In the genomic region with DNA sequence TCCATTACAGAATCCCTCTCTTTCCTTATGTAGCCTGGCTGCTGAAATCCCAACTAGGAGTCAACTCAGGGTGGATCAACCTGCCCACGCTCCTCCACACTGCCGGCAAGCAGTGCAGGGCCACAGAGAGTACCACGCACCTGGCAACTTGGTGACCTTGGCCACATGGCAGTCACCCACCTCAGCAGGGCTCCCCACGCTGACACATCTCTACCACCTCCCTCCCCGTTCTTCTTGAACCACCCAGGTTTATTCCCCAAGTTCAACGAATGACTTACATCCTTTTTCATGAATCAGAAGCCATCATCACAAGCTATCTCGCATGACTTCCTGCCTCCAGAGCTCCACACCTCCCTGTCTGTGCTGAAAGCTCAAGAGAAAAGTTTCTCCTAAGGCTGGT, we compare ENCODE assay signal across 23 cellular contexts.
A peak's percentile ranks its signal among the peaks of the same experiment; 100 is the strongest.
DNase-seq lines count a peak whose midpoint lies in the region; ATAC-seq and TF ChIP-seq lines count a peak whose summit lies in the region.
"Had no signal": no experiment of that assay in that cellular context is flagged by ENCODE, and none has a peak within 500 bp of the region (broad histone marks: within the 10 kb centered on the region; RNA-seq: fewer than 3 reads in every experiment).

No MANE protein-coding gene starts in this region.

- H3K4me1 ChIP-seq in IMR-90 (ENCODE audit: control insufficient read depth, insufficient read depth, low read length): no peaks in the 10 kb centered on the region
- H3K4me1 ChIP-seq in neuronal stem cell (ENCODE audit: control insufficient read depth in 2 of 2, insufficient read depth in 1 of 2, low read depth in 1 of 2, low read length in 2 of 2): peaks cover 0 to 1% of the 10 kb centered on the region in 2 donors
- H3K4me1 ChIP-seq: A549; BLaER1 treated with 17β-estradiol and CSF1 and Interleukin-3, amounts not matched to agents 10 nM and 100 nM had no signal

- no peak overlapping the region for H3K4me3 Mint-ChIP-seq in activated CD8-positive, alpha-beta T cell treated with anti-CD3 and anti-CD28 coated beads for 36 hours
- H3K4me3 Mint-ChIP-seq in activated CD8-positive, alpha-beta T cell treated with anti-CD3 and anti-CD28 coated beads, Interleukin-2, amount 10 ng/mL, durations not matched to agents 7 days and 5 days: no peak overlapping the region
- H3K4me3 Mint-ChIP-seq: CD14-positive monocyte; CD4-positive, alpha-beta T cell; CD8-positive, alpha-beta memory T cell; H9 had no signal

- ATAC-seq in activated CD8-positive, alpha-beta T cell treated with anti-CD3 and anti-CD28 coated beads for 36 hours: peak; percentile 20
- no peak for ATAC-seq in activated CD8-positive, alpha-beta T cell treated with anti-CD3 and anti-CD28 coated beads, Interleukin-2, amount 10 ng/mL, durations not matched to agents 7 days and 5 days
- no peak for ATAC-seq in IMR-90 (ENCODE audit: low read depth)
- ATAC-seq in HG03354 (IDR thresholded peaks at IDR 0.05; ENCODE audit: poor library complexity, severe bottlenecking, unreplicated experiment): no peak
- ATAC-seq: A549, GM12878, HCT116 had no signal

- no peak overlapping the region for H3K14ac ChIP-seq in IMR-90 (replicated peaks; ENCODE audit: low read depth, low read length)
- H3K14ac ChIP-seq in neuronal stem cell (ENCODE audit: low read length): peak overlapping the region; percentile 1

- H3K27ac Mint-ChIP-seq in activated CD8-positive, alpha-beta T cell treated with anti-CD3 and anti-CD28 coated beads for 36 hours: no peak overlapping the region
- H3K27ac Mint-ChIP-seq in activated CD8-positive, alpha-beta T cell treated with anti-CD3 and anti-CD28 coated beads, Interleukin-2, amount 10 ng/mL, durations not matched to agents 7 days and 5 days: no peak overlapping the region
- H3K27ac Mint-ChIP-seq: CD4-positive, alpha-beta T cell; CD8-positive, alpha-beta memory T cell had no signal

- H2BK120ac ChIP-seq in IMR-90 (ENCODE audit: low read depth, low read length) (no peak overlapping the region), neuronal stem cell (ENCODE audit: low read depth, low read length) (no peak overlapping the region)

- H3K23ac ChIP-seq in IMR-90 (ENCODE audit: low read depth, low read length): no peak overlapping the region
- H3K23ac ChIP-seq in neuronal stem cell (ENCODE audit: low read depth, low read length, poor library complexity): no peak overlapping the region

- H3K27me3 ChIP-seq in IMR-90 (ENCODE audit: control insufficient read depth, insufficient read depth, low read length) (no peaks in the 10 kb centered on the region), neuronal stem cell (ENCODE audit: control insufficient read depth in 3 of 3, insufficient read depth in 3 of 3, low read depth in 1 of 3, low read length in 3 of 3) (no peaks in the 10 kb centered on the region)
- H3K27me3 ChIP-seq: BE2C; BLaER1 treated with 17β-estradiol and CSF1 and Interleukin-3, amounts not matched to agents 10 nM and 100 nM had no signal

- no peak overlapping the region for H3K56ac ChIP-seq in IMR-90 (ENCODE audit: extremely low read depth, insufficient read depth, low read length)

- no peaks in the 10 kb centered on the region for H3K9me3 Mint-ChIP-seq in activated CD8-positive, alpha-beta T cell treated with anti-CD3 and anti-CD28 coated beads for 36 hours
- no peaks in the 10 kb centered on the region for H3K9me3 Mint-ChIP-seq in activated CD8-positive, alpha-beta T cell treated with anti-CD3 and anti-CD28 coated beads, Interleukin-2, amount 10 ng/mL, durations not matched to agents 7 days and 5 days (ENCODE audit: insufficient read depth)
- H3K9me3 Mint-ChIP-seq: CD14-positive monocyte; CD4-positive, alpha-beta T cell; H9 had no signal

- H3K27ac ChIP-seq in IMR-90 (ENCODE audit: insufficient read depth, low read length) (no peak overlapping the region), neuronal stem cell (replicated peaks; ENCODE audit: low read length) (no peak overlapping the region)
- H3K27ac ChIP-seq: 22Rv1; A549; BLaER1 treated with 17β-estradiol and CSF1 and Interleukin-3, amounts not matched to agents 10 nM and 100 nM; GM23248 had no signal

- in situ Hi-C loops in IMR-90 (cut with MboI; ENCODE audit: low sequenced_read_pairs): no loop called here

- H3K4me3 ChIP-seq in IMR-90 (ENCODE audit: insufficient read depth, low read depth, low read length) (no peak overlapping the region), neuronal stem cell (ENCODE audit: low read length in 2 of 2) (no peak overlapping the region)
- H3K4me3 ChIP-seq: A549; BLaER1 treated with 17β-estradiol and CSF1 and Interleukin-3, amounts not matched to agents 10 nM and 100 nM; GM12878; GM23248 had no signal

- H4K8ac ChIP-seq in IMR-90 (ENCODE audit: low read depth in 2 of 2, low read length in 2 of 2) (no peak overlapping the region), neuronal stem cell (ENCODE audit: low read depth, low read length) (no peak overlapping the region)

- TF ChIP-seq RAD21 in IMR-90 (IDR thresholded peaks at IDR 0.05; ENCODE audit: low read length): no peak

- H2AFZ ChIP-seq in IMR-90 (replicated peaks; ENCODE audit: low read length, poor library complexity) (peak overlapping the region; percentile 14), neuronal stem cell (ENCODE audit: low read length) (no peak overlapping the region)
- H2AFZ ChIP-seq: GM23248 had no signal

- CTCF ChIA-PET in activated CD8-positive, alpha-beta T cell treated with anti-CD3 and anti-CD28 coated beads for 36 hours (lab: Charles Lee): no interaction called here
- CTCF ChIA-PET in activated CD8-positive, alpha-beta T cell treated with anti-CD3 and anti-CD28 coated beads, Interleukin-2, amount 10 ng/mL, durations not matched to agents 7 days and 5 days (lab: Charles Lee): no interaction called here
- CTCF ChIA-PET in IMR-90 (lab: Yijun Ruan, JAX): no interaction called here

- no peak overlapping the region for H2BK12ac ChIP-seq in neuronal stem cell (ENCODE audit: low read length)

- no peaks in the 10 kb centered on the region for H3K36me3 Mint-ChIP-seq in activated CD8-positive, alpha-beta T cell treated with anti-CD3 and anti-CD28 coated beads for 36 hours (ENCODE audit: low read depth)
- H3K36me3 Mint-ChIP-seq in activated CD8-positive, alpha-beta T cell treated with anti-CD3 and anti-CD28 coated beads, Interleukin-2, amount 10 ng/mL, durations not matched to agents 7 days and 5 days (ENCODE audit: low read depth): no peaks in the 10 kb centered on the region
- H3K36me3 Mint-ChIP-seq: CD14-positive monocyte; CD8-positive, alpha-beta memory T cell had no signal

- no peak overlapping the region for H3K4ac ChIP-seq in IMR-90 (ENCODE audit: low read depth, low read length)
- no peak overlapping the region for H3K4ac ChIP-seq in neuronal stem cell (ENCODE audit: low read length)

- H3K4me1 Mint-ChIP-seq in activated CD8-positive, alpha-beta T cell treated with anti-CD3 and anti-CD28 coated beads for 36 hours (ENCODE audit: low read depth): no peaks in the 10 kb centered on the region
- H3K4me1 Mint-ChIP-seq in activated CD8-positive, alpha-beta T cell treated with anti-CD3 and anti-CD28 coated beads, Interleukin-2, amount 10 ng/mL, durations not matched to agents 7 days and 5 days (ENCODE audit: low read depth): no peaks in the 10 kb centered on the region
- H3K4me1 Mint-ChIP-seq: CD14-positive monocyte; CD8-positive, alpha-beta memory T cell; H9 had no signal

- H4K91ac ChIP-seq in IMR-90 (ENCODE audit: insufficient read depth, low read depth, low read length) (no peak overlapping the region), neuronal stem cell (ENCODE audit: low read depth, low read length, poor library complexity) (no peak overlapping the region)

- no peak for DNase-seq in activated CD8-positive, alpha-beta T cell treated with anti-CD3 and anti-CD28 coated beads for 36 hours
- DNase-seq in activated CD8-positive, alpha-beta T cell treated with anti-CD3 and anti-CD28 coated beads, Interleukin-2, amount 10 ng/mL, durations not matched to agents 7 days and 5 days: no peak
- no peak for DNase-seq in IMR-90
- no peak for DNase-seq in neuronal stem cell (ENCODE audit: low spot score)
- DNase-seq in GOT3 (lab: John Stamatoyannopoulos, UW): no peak
- DNase-seq: ACHN; AML-193; BE2C; CD4-positive, alpha-beta T cell; CD8-positive, alpha-beta memory T cell; DMS 273 treated with DMSO at 0.1 percent for 48 hours; DMS79; EL; GDM1; GM23248; H9 had no signal

- POLR2A ChIA-PET in activated CD8-positive, alpha-beta T cell treated with anti-CD3 and anti-CD28 coated beads for 36 hours (lab: Charles Lee): no interaction called here
- POLR2A ChIA-PET in activated CD8-positive, alpha-beta T cell treated with anti-CD3 and anti-CD28 coated beads, Interleukin-2, amount 10 ng/mL, durations not matched to agents 7 days and 5 days (lab: Charles Lee): no interaction called here
- POLR2A ChIA-PET in IMR-90 (lab: Charles Lee; ENCODE audit: unreplicated experiment): no interaction called here

- H3K4me2 ChIP-seq in IMR-90 (ENCODE audit: low read depth, low read length) (no peak overlapping the region), neuronal stem cell (ENCODE audit: insufficient read depth, low read length, poor library complexity, severe bottlenecking) (no peak overlapping the region)
- H3K4me2 ChIP-seq: A549; BLaER1 treated with 17β-estradiol and CSF1 and Interleukin-3, amounts not matched to agents 10 nM and 100 nM had no signal

- H3K79me1 ChIP-seq in IMR-90 (ENCODE audit: low read depth in 1 of 2, low read length in 2 of 2) (no peaks in the 10 kb centered on the region), neuronal stem cell (ENCODE audit: low read depth, low read length) (no peaks in the 10 kb centered on the region)

- intact Hi-C loops in activated CD8-positive, alpha-beta T cell treated with anti-CD3 and anti-CD28 coated beads for 36 hours (cut with micrococcal nuclease): no loop called here
- intact Hi-C loops in IMR-90 (cut with micrococcal nuclease): no loop called here

- no peak overlapping the region for H3K18ac ChIP-seq in IMR-90 (ENCODE audit: low read depth, low read length)
- no peak overlapping the region for H3K18ac ChIP-seq in neuronal stem cell (ENCODE audit: low read length)

- H4K20me1 ChIP-seq in IMR-90 (ENCODE audit: insufficient read depth, low read length): no peaks in the 10 kb centered on the region

- TF ChIP-seq POLR2A in IMR-90 (IDR thresholded peaks at IDR 0.05; ENCODE audit: low read depth, low read length): no peak

- H4K5ac ChIP-seq in IMR-90 (ENCODE audit: low read depth, low read length): no peak overlapping the region

- H2AK5ac ChIP-seq in IMR-90 (ENCODE audit: low read depth, low read length) (no peak overlapping the region), neuronal stem cell (ENCODE audit: low read depth, low read length) (no peak overlapping the region)

- H2BK15ac ChIP-seq in IMR-90 (ENCODE audit: low read depth, low read length) (no peak overlapping the region), neuronal stem cell (ENCODE audit: low read length) (no peak overlapping the region)

- 50% methylated on average over 2 of the region's 7 CpGs; no CpG with 5 or more reads in 1 of the 2 experiments for WGBS in IMR-90 (ENCODE audit: extremely low coverage in 2 of 2, insufficient read length in 1 of 2), 2 experiments
- no CpG with 5 or more reads among the region's 7 CpGs for WGBS in neuronal stem cell (ENCODE audit: extremely low coverage in 2 of 2, insufficient read length in 2 of 2, insufficient replicate concordance in 1 of 2), 2 donors

- no peak overlapping the region for H2AK9ac ChIP-seq in IMR-90 (replicated peaks; ENCODE audit: low read depth, low read length, poor library complexity)

- H3K36me3 ChIP-seq in IMR-90 (ENCODE audit: control insufficient read depth, insufficient read depth, low read length): no peaks in the 10 kb centered on the region
- H3K36me3 ChIP-seq in neuronal stem cell (replicated peaks in 1 of 2; ENCODE audit: control insufficient read depth in 2 of 2, insufficient read depth in 2 of 2, low read length in 2 of 2): no peaks in the 10 kb centered on the region
- H3K36me3 ChIP-seq: BE2C; BLaER1 treated with 17β-estradiol and CSF1 and Interleukin-3, amounts not matched to agents 10 nM and 100 nM had no signal

- H2BK5ac ChIP-seq in IMR-90 (ENCODE audit: low read depth, low read length, poor library complexity, severe bottlenecking): no peak overlapping the region
- no peak overlapping the region for H2BK5ac ChIP-seq in neuronal stem cell (ENCODE audit: low read length)

- no peaks in the 10 kb centered on the region for H3K27me3 Mint-ChIP-seq in activated CD8-positive, alpha-beta T cell treated with anti-CD3 and anti-CD28 coated beads for 36 hours
- no peaks in the 10 kb centered on the region for H3K27me3 Mint-ChIP-seq in activated CD8-positive, alpha-beta T cell treated with anti-CD3 and anti-CD28 coated beads, Interleukin-2, amount 10 ng/mL, durations not matched to agents 7 days and 5 days (ENCODE audit: low read depth)

- TF ChIP-seq CTCF in activated CD8-positive, alpha-beta T cell treated with anti-CD3 and anti-CD28 coated beads for 36 hours (IDR thresholded peaks at IDR 0.05): no peak
- no peak for TF ChIP-seq CTCF in IMR-90 (conservative IDR thresholded peaks at IDR 0.05; ENCODE audit: low read depth, low read length)

- dilution Hi-C loops in IMR-90 (cut with HindIII; ENCODE audit: low sequenced_read_pairs, unreplicated experiment): no loop called here

- H2BK20ac ChIP-seq in IMR-90 (ENCODE audit: low read depth, low read length): no peak overlapping the region

- H3K9me1 ChIP-seq in IMR-90 (ENCODE audit: insufficient read depth, low read length): no peaks in the 10 kb centered on the region

- BruUV-seq in IMR-90 (replicated peaks; lab: Mats Ljungman, UMichigan): no TSS peak

- no peak overlapping the region for H3K9ac ChIP-seq in IMR-90 (ENCODE audit: low read depth, low read length)
- H3K9ac ChIP-seq in neuronal stem cell (ENCODE audit: low read depth, low read length, poor library complexity): no peak overlapping the region
- H3K9ac ChIP-seq: BLaER1 treated with 17β-estradiol and CSF1 and Interleukin-3, amounts not matched to agents 10 nM and 100 nM; GM23248 had no signal

- H3K9me3 ChIP-seq in IMR-90 (ENCODE audit: control insufficient read depth, insufficient read depth, low read length) (no peaks in the 10 kb centered on the region), neuronal stem cell (replicated peaks in 1 of 2; ENCODE audit: control insufficient read depth in 2 of 2, insufficient read depth in 1 of 2, low read depth in 1 of 2, low read length in 2 of 2) (no peaks in the 10 kb centered on the region)
- H3K9me3 ChIP-seq: A549; BE2C; BLaER1 treated with 17β-estradiol and CSF1 and Interleukin-3, amounts not matched to agents 10 nM and 100 nM had no signal
